3 cellular contexts compared by ENCODE assay signal in genomic region chr7:159175100-159175499, GRCh38. TPM values are rescaled to one million over a fixed set of nuclear protein-coding genes. Genes with fewer than 3 reads are reported as not detected.
"Had no signal": no experiment of that assay in that cellular context is flagged by ENCODE, and none has a peak within 500 bp of the region (broad histone marks: within the 10 kb centered on the region; RNA-seq: fewer than 3 reads in every experiment).

No MANE protein-coding gene starts in this region.

RNA-seq across cellular contexts. Expression of gene VIPR2, which starts 30.4 kb away (rescaled TPM):
- total RNA-seq: LHCN-M2, M059J had no signal
- polyA plus RNA-seq: SK-N-SH had no signal
